Comparison of ENCODE assay signal across 17 cellular contexts in the genomic region with DNA sequence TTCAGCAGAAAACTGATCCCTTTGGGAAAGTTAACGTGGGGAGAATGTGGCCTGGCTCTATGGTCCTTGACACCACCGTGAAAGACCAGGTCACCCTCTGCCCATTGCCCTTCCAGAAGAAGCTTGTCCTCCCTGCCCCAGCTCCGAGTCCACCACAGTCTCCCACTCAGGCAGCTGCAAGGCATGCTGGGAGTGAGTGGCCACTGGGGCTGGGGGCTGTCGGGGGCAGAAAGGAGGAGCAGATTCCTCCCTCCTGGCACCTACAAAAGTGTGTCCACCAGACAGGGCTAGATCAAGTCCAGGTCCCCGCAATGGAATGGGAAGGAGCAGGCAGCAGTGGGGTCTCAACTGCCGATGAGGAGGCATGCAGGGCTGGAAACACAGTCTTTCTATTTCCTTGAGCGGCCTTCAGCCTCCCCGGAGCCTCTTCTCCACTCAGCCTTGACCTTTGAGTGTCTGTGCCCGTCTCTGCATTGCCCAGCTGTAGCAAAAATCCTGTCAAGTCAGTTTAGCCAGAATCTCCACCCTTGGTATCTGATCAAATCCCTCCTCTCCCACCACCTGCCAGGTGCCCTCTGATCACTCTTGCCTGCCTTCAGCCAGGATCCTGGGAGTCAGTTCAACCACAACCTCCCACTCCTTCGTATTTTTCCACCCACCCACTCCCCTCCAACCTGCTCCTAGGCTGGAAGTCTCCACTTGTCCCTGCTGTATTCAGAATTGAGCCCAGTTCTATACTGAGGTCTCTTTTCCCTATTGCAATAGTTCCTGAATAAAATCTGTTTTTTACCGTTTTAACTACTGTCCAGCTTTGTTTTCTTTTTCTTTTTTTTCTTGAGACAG.
"Had no signal": no experiment of that assay in that cellular context is flagged by ENCODE, and none has a peak within 500 bp of the region (broad histone marks: within the 10 kb centered on the region; RNA-seq: fewer than 3 reads in every experiment).

No MANE protein-coding gene starts in this region.

- H3K4me3 Mint-ChIP-seq: activated CD8-positive, alpha-beta memory T cell treated with anti-CD3 and anti-CD28 coated beads, Interleukin-2, amount 10 ng/mL, durations not matched to agents 7 days and 5 days; activated naive CD8-positive, alpha-beta T cell; brain; stimulated activated naive CD8-positive, alpha-beta T cell treated with anti-CD3 and anti-CD28 coated beads, Interleukin-15, Interleukin-2, amounts not matched to agents 100 ng/mL and 50 ng/mL, for 24 hours had no signal

- H3K27me3 Mint-ChIP-seq: activated CD8-positive, alpha-beta memory T cell treated with anti-CD3 and anti-CD28 coated beads, Interleukin-2, amount 10 ng/mL, durations not matched to agents 7 days and 5 days; activated naive CD8-positive, alpha-beta T cell; stimulated activated naive CD8-positive, alpha-beta T cell treated with anti-CD3 and anti-CD28 coated beads, Interleukin-15, Interleukin-2, amounts not matched to agents 100 ng/mL and 50 ng/mL, for 24 hours had no signal

- H3K4me3 ChIP-seq: uterus had no signal

- H3K27ac ChIP-seq: foreskin keratinocyte, uterus had no signal

- H3K4me1 Mint-ChIP-seq: brain, nephron had no signal

- H3K36me3 Mint-ChIP-seq: activated CD8-positive, alpha-beta memory T cell treated with anti-CD3 and anti-CD28 coated beads, Interleukin-2, amount 10 ng/mL, durations not matched to agents 7 days and 5 days; activated naive CD8-positive, alpha-beta T cell; brain had no signal

- H3K27me3 ChIP-seq: foreskin keratinocyte, uterus had no signal

- ATAC-seq: activated CD8-positive, alpha-beta memory T cell treated with anti-CD3 and anti-CD28 coated beads, Interleukin-2, amount 10 ng/mL, durations not matched to agents 7 days and 5 days; foreskin keratinocyte; left lobe of liver had no signal

- H3K4me1 ChIP-seq: foreskin keratinocyte, uterus had no signal

- H3K27ac Mint-ChIP-seq: activated CD8-positive, alpha-beta memory T cell treated with anti-CD3 and anti-CD28 coated beads, Interleukin-2, amount 10 ng/mL, durations not matched to agents 7 days and 5 days; activated naive CD8-positive, alpha-beta T cell; brain; stimulated activated naive CD8-positive, alpha-beta T cell treated with anti-CD3 and anti-CD28 coated beads, Interleukin-15, Interleukin-2, amounts not matched to agents 100 ng/mL and 50 ng/mL, for 24 hours had no signal

- H3K36me3 ChIP-seq: uterus had no signal

- H3K9me3 ChIP-seq: uterus had no signal

- DNase-seq: activated CD4-positive, alpha-beta T cell treated with anti-CD3 and anti-CD28 coated beads, Interleukin-2, amount 50 U/mL, for 1 hour; activated CD4-positive, CD25-positive, alpha-beta regulatory T cell; activated CD8-positive, alpha-beta memory T cell treated with anti-CD3 and anti-CD28 coated beads, Interleukin-2, amount 10 ng/mL, durations not matched to agents 7 days and 5 days; activated gamma-delta T cell; activated T-cell treated with anti-CD3 and anti-CD28 coated beads, Interleukin-2, amount 50 U/mL, for 48 hours; amygdala; dermis blood vessel endothelial cell; foreskin keratinocyte; mammary epithelial cell; stimulated activated CD4-positive, alpha-beta T cell treated with anti-CD3 and anti-CD28 coated beads, Interleukin-4, amount 100 ng/mL, for 1 hour; stimulated activated CD8-positive, alpha-beta memory T cell treated with anti-CD3 and anti-CD28 coated beads, Interleukin-4, amount 100 ng/mL, for 48 hours; uterus had no signal

- H3K9me3 Mint-ChIP-seq: nephron; stimulated activated naive CD8-positive, alpha-beta T cell treated with anti-CD3 and anti-CD28 coated beads, Interleukin-15, Interleukin-2, amounts not matched to agents 100 ng/mL and 50 ng/mL, for 24 hours had no signal
